8 cellular contexts compared by ENCODE assay signal in the genomic region with DNA sequence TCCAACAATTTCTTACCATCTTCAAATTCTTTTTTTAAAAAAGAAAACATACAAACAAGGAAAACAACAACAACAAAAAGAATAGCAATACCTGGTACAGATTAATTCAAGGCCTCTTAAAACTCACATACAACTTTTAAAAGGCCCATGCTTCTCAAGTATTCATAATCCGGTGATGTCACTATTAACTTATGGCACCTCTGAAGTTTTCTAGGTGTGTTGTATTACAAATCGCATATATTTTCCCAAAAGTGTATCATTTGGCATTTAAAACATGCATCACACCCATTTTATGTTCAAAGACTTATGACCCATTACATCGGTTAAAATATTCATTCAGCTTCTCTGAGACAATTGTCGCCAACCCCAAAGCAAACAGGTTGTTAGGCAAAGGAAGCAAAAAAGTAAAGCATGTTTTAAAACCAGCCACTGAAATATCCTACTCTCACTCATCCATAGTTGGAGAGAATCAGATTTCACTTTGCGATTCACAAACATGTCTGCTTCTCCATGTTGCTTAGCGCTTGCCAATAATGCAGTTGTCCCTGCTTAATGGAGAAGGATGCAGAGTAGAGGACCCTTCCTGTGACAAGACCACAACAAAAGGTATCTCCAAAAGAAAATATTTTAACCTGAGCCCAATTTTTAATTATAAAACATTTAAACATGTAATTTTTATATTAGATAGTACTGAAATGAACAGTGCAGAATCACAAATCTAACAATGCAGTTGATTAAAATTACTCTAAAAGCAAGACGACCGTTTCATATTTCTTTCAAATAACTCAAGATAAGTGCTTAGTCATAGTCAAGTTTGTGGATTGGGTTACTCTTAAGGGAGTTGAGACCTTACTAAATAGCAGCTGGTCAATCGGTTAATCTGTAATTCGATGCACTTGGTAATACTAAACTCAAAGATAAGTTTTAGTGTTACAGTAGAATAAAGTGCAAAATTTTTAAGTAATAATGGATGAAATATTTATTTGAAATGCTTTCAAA. TPM values are rescaled to one million over a fixed set of nuclear protein-coding genes. Genes with fewer than 3 reads are reported as not detected.
DNase-seq lines count a peak whose midpoint lies in the region; ATAC-seq and TF ChIP-seq lines count a peak whose summit lies in the region.

No MANE protein-coding gene starts in this region.

- H3K4me3 ChIP-seq in CD8-positive, alpha-beta memory T cell (ENCODE audit: low read length), result peak overlapping the region; percentile 86
- no peak overlapping the region for H3K4me3 ChIP-seq in lower leg skin (ENCODE audit: low read depth, poor library complexity, severe bottlenecking)

- peaks cover 19% of the 10 kb centered on the region for H3K36me3 ChIP-seq in CD8-positive, alpha-beta memory T cell (ENCODE audit: insufficient read depth, low read length)

- H3K4me1 ChIP-seq in CD8-positive, alpha-beta memory T cell (ENCODE audit: insufficient read depth, low read length), result peaks cover 27% of the 10 kb centered on the region

- no peaks in the 10 kb centered on the region for H3K9me3 Mint-ChIP-seq in CD8-positive, alpha-beta memory T cell
- no peaks in the 10 kb centered on the region for H3K9me3 Mint-ChIP-seq in IgD-negative memory B cell
- no peaks in the 10 kb centered on the region for H3K9me3 Mint-ChIP-seq in activated CD4-positive, alpha-beta memory T cell treated with anti-CD3 and anti-CD28 coated beads for 36 hours
- no peaks in the 10 kb centered on the region for H3K9me3 Mint-ChIP-seq in stimulated activated effector memory CD8-positive, alpha-beta T cell treated with anti-CD3 and anti-CD28 coated beads, Interleukin-12 subunit alpha, Interleukin-12 subunit beta, amount 100 ng/mL, for 72 hours

- peaks cover 0 to 1% of the 10 kb centered on the region in 2 donors for H3K27me3 Mint-ChIP-seq in CD8-positive, alpha-beta memory T cell
- H3K27me3 Mint-ChIP-seq in IgD-negative memory B cell, result no peaks in the 10 kb centered on the region
- no peaks in the 10 kb centered on the region for H3K27me3 Mint-ChIP-seq in activated CD4-positive, alpha-beta memory T cell treated with anti-CD3 and anti-CD28 coated beads for 36 hours

- H3K27me3 ChIP-seq in CD8-positive, alpha-beta memory T cell (ENCODE audit: insufficient read depth, low read length, poor library complexity, severe bottlenecking), result no peaks in the 10 kb centered on the region

- TF ChIP-seq CTCF in lower leg skin (IDR thresholded peaks at IDR 0.05), result no peak

- peaks cover 40 to 57% (median 51%) of the 10 kb centered on the region in 3 donors for H3K4me1 Mint-ChIP-seq in CD8-positive, alpha-beta memory T cell
- peaks cover 11 to 35% (median 26%) of the 10 kb centered on the region in 3 donors for H3K4me1 Mint-ChIP-seq in IgD-negative memory B cell
- H3K4me1 Mint-ChIP-seq in activated CD4-positive, alpha-beta memory T cell treated with anti-CD3 and anti-CD28 coated beads for 36 hours (ENCODE audit: low read depth), result peaks cover 47% of the 10 kb centered on the region
- H3K4me1 Mint-ChIP-seq in stimulated activated effector memory CD8-positive, alpha-beta T cell treated with anti-CD3 and anti-CD28 coated beads, Interleukin-12 subunit alpha, Interleukin-12 subunit beta, amount 100 ng/mL, for 72 hours, result peaks cover 25% of the 10 kb centered on the region

- POLR2A ChIA-PET in CD8-positive, alpha-beta memory T cell (lab: Charles Lee), result interaction anchor here (1.0 to 2.9 kb wide), 5 partner anchors 14 to 196 kb away, joined by 3 to 41 read pairs (median 8); partner anchors contain the start of genes PPP2CA and UBE2B
- POLR2A ChIA-PET in activated CD4-positive, alpha-beta memory T cell treated with anti-CD3 and anti-CD28 coated beads for 36 hours (lab: Charles Lee), result interaction anchor here (0.7 to 2.9 kb wide), 5 partner anchors 22 to 189 kb away, joined by 3 to 42 read pairs (median 3); partner anchors contain the start of gene PPP2CA

- H3K4me3 Mint-ChIP-seq in CD8-positive, alpha-beta memory T cell, result peak overlapping the region; percentile 97 to 100 (median 98)
- H3K4me3 Mint-ChIP-seq in IgD-negative memory B cell, result peak overlapping the region; percentile 95 to 99 (median 98)
- H3K4me3 Mint-ChIP-seq in activated CD4-positive, alpha-beta memory T cell treated with anti-CD3 and anti-CD28 coated beads for 36 hours, result peak overlapping the region; percentile 95
- peak overlapping the region; percentile 90 for H3K4me3 Mint-ChIP-seq in stimulated activated effector memory CD8-positive, alpha-beta T cell treated with anti-CD3 and anti-CD28 coated beads, Interleukin-12 subunit alpha, Interleukin-12 subunit beta, amount 100 ng/mL, for 72 hours

- WGBS in lower leg skin, 2 donors, result 17 to 19% methylated on average over 10 of the region's 10 CpGs

- H3K27ac ChIP-seq in CD8-positive, alpha-beta memory T cell (ENCODE audit: low read depth, low read length), result peak overlapping the region; percentile 97

- intact Hi-C loops in activated CD4-positive, alpha-beta memory T cell treated with anti-CD3 and anti-CD28 coated beads for 36 hours (cut with micrococcal nuclease), result loop anchor here (10.0 kb wide), 1 partner anchor 350 kb away; the partner anchor contains the start of gene JADE2
- intact Hi-C loops in lower leg skin (cut with DNase I; ENCODE audit: low total_unique reads), result no loop called here

- TF ChIP-seq POLR2A in lower leg skin (IDR thresholded peaks at IDR 0.05), result no peak

- peak overlapping the region in 6 of 8 donors; percentile 56 to 99 (median 98) for H3K27ac Mint-ChIP-seq in CD8-positive, alpha-beta memory T cell
- H3K27ac Mint-ChIP-seq in IgD-negative memory B cell, result peak overlapping the region; percentile 97 to 99 (median 98)
- peak overlapping the region; percentile 96 for H3K27ac Mint-ChIP-seq in activated CD4-positive, alpha-beta memory T cell treated with anti-CD3 and anti-CD28 coated beads for 36 hours
- H3K27ac Mint-ChIP-seq in stimulated activated effector memory CD8-positive, alpha-beta T cell treated with anti-CD3 and anti-CD28 coated beads, Interleukin-12 subunit alpha, Interleukin-12 subunit beta, amount 100 ng/mL, for 72 hours, result peak overlapping the region; percentile 98

- CTCF ChIA-PET in CD8-positive, alpha-beta memory T cell (lab: Charles Lee), result interaction anchor here (0.8 to 1.2 kb wide), 2 partner anchors 13 to 35 kb away, joined by 3 to 4 read pairs; no protein-coding TSS in a partner anchor
- CTCF ChIA-PET in activated CD4-positive, alpha-beta memory T cell treated with anti-CD3 and anti-CD28 coated beads for 36 hours (lab: Charles Lee), result interaction anchor here (0.5 to 1.5 kb wide), 6 partner anchors 9 to 412 kb away, joined by 3 read pairs; no protein-coding TSS in a partner anchor

- DNase-seq in CD8-positive, alpha-beta memory T cell, result no peak
- no peak for DNase-seq in activated CD4-positive, alpha-beta memory T cell treated with anti-CD3 and anti-CD28 coated beads for 36 hours
- DNase-seq in hepatic stellate cell (ENCODE audit: low spot score) (peak; percentile 28), lower leg skin (ENCODE audit: low spot score in 2 of 2) (no peak), NK-92 (lab: John Stamatoyannopoulos, UW; ENCODE audit: unreplicated experiment) (no peak)
- DNase-seq in stimulated activated effector memory CD8-positive, alpha-beta T cell treated with anti-CD3 and anti-CD28 coated beads, Interleukin-12 subunit alpha, Interleukin-12 subunit beta, amount 100 ng/mL, for 72 hours (ENCODE audit: low spot score in 2 of 2), result no peak

- H3K9me3 ChIP-seq in CD8-positive, alpha-beta memory T cell (ENCODE audit: low read length), result no peaks in the 10 kb centered on the region

- peaks cover 9 to 51% (median 9%) of the 10 kb centered on the region in 3 donors for H3K36me3 Mint-ChIP-seq in CD8-positive, alpha-beta memory T cell
- no peaks in the 10 kb centered on the region for H3K36me3 Mint-ChIP-seq in IgD-negative memory B cell
- H3K36me3 Mint-ChIP-seq in activated CD4-positive, alpha-beta memory T cell treated with anti-CD3 and anti-CD28 coated beads for 36 hours, result peaks cover 30% of the 10 kb centered on the region
- peaks cover 71% of the 10 kb centered on the region for H3K36me3 Mint-ChIP-seq in stimulated activated effector memory CD8-positive, alpha-beta T cell treated with anti-CD3 and anti-CD28 coated beads, Interleukin-12 subunit alpha, Interleukin-12 subunit beta, amount 100 ng/mL, for 72 hours

- no peak for ATAC-seq in stimulated activated effector memory CD8-positive, alpha-beta T cell treated with anti-CD3 and anti-CD28 coated beads, Interleukin-12 subunit alpha, Interleukin-12 subunit beta, amount 100 ng/mL, for 72 hours
- no peak for ATAC-seq in GM21717 (IDR thresholded peaks at IDR 0.05; ENCODE audit: unreplicated experiment)

RNA-seq across cellular contexts. Expression of gene SKP1, which starts 1.6 kb away (rescaled TPM):
- 100 to 1,000 TPM; 264 to 280 TPM for total RNA-seq in CD8-positive, alpha-beta memory T cell
- 1,187 TPM for polyA plus RNA-seq in CD8-positive, alpha-beta memory T cell
- 875 TPM for polyA plus RNA-seq in IgD-negative memory B cell
- 100 to 1,000 TPM; 284 to 286 TPM for total RNA-seq in activated CD4-positive, alpha-beta memory T cell treated with anti-CD3 and anti-CD28 coated beads for 36 hours
- 100 to 1,000 TPM; 229 to 275 (median 253) TPM for total RNA-seq in lower leg skin

RNA-seq across cellular contexts. Expression of gene PPP2CA, which starts 50.7 kb away (rescaled TPM):
- 100 to 1,000 TPM; 189 to 210 TPM for total RNA-seq in CD8-positive, alpha-beta memory T cell
- polyA plus RNA-seq in CD8-positive, alpha-beta memory T cell, result 232 TPM
- polyA plus RNA-seq in IgD-negative memory B cell, result 215 TPM
- 100 to 1,000 TPM; 144 to 164 TPM for total RNA-seq in activated CD4-positive, alpha-beta memory T cell treated with anti-CD3 and anti-CD28 coated beads for 36 hours
- 100 to 1,000 TPM; 174 to 293 (median 213) TPM for total RNA-seq in lower leg skin
